Comparison of ENCODE assay signal across 8 cellular contexts in genomic region chr22:30206964-30207363, GRCh38. TPM values are rescaled to one million over a fixed set of nuclear protein-coding genes. Genes with fewer than 3 reads are reported as not detected.
DNase-seq lines count a peak whose midpoint lies in the region; ATAC-seq, FAIRE-seq and TF ChIP-seq lines count a peak whose summit lies in the region.

No MANE protein-coding gene starts in this region.

- ATAC-seq in A549 (peak; percentile 59 to 65), GM19452 (IDR thresholded peaks at IDR 0.05; ENCODE audit: unreplicated experiment) (no peak), GM18867 (IDR thresholded peaks at IDR 0.05; ENCODE audit: unreplicated experiment) (no peak)

- peak in 1 of 2 experiments; percentile 52; a peak in 4 of 5 replicates for TF ChIP-seq RAD21 in A549 (conservative IDR thresholded peaks at IDR 0.05 in 1 of 2, IDR thresholded peaks at IDR 0.05 in 1 of 2)

- TF ChIP-seq CTCF in A549 (IDR thresholded peaks at IDR 0.05), result no peak
- no peak for TF ChIP-seq CTCF in coronary artery (IDR thresholded peaks at IDR 0.05)

- WGBS in A549 (ENCODE audit: missing lambda C conversion rate), result 4% methylated on average over 13 of the region's 14 CpGs

- DNase-seq in A549 (ENCODE audit: low read depth in 1 of 2, low spot score in 1 of 2), result peak; percentile 80 to 97
- peak; percentile 91 for DNase-seq in HS-27A (ENCODE audit: low read depth)
- no peak for DNase-seq in coronary artery (ENCODE audit: low spot score)
- DNase-seq in myocyte (ENCODE audit: low read depth), result peak; percentile 100
- no peak for DNase-seq in stimulated activated CD4-positive, alpha-beta T cell treated with anti-CD3 and anti-CD28 coated beads, Interleukin-4, amount 100 ng/mL, for 24 hours
- DNase-seq in activated CD4-positive, alpha-beta T cell treated with anti-CD3 and anti-CD28 coated beads, Interleukin-2, amount 50 U/mL, for 1 hour, result no peak

- TF ChIP-seq EP300 in A549 (IDR thresholded peaks at IDR 0.05), result peak; percentile 94 to 98; a peak in 4 of 5 replicates

- H3K9me3 ChIP-seq in A549, result peaks cover 8% of the 10 kb centered on the region; the same call in 2 of the 3 replicates

- H3K27ac ChIP-seq in A549 (peak overlapping the region; percentile 95 to 100), coronary artery (peak overlapping the region; percentile 12 to 76)

- POLR2A ChIA-PET in A549 (lab: Yijun Ruan, JAX), result interaction anchor here (5.2 kb wide), 1 partner anchor 11 kb away, joined by 47 read pairs; no protein-coding TSS in a partner anchor

- peak; percentile 63 for FAIRE-seq in A549 (lab: Jason Lieb, UNC)

- H3K4me2 ChIP-seq in A549, result peak overlapping the region; percentile 69

- TF ChIP-seq POLR2A in A549 (IDR thresholded peaks at IDR 0.05; ENCODE audit: low read length), result no peak

- H3K4me3 ChIP-seq in A549 (no peak overlapping the region), coronary artery (no peak overlapping the region)

- H3K4me1 ChIP-seq in A549, result peaks cover 78% of the 10 kb centered on the region

- CTCF ChIA-PET in A549 (lab: Yijun Ruan, JAX), result interaction anchor here (1.0 to 2.8 kb wide), 5 partner anchors 29 to 118 kb away, joined by 3 to 8 read pairs (median 3); no protein-coding TSS in a partner anchor

TF ChIP-seq in A549, 52 proteins besides CTCF, POLR2A, EP300 and RAD21:
- TF ChIP-seq PHF8 (IDR thresholded peaks at IDR 0.05; ENCODE audit: borderline replicate concordance, low read depth), result no peak
- no peak for TF ChIP-seq KDM5A (IDR thresholded peaks at IDR 0.05)
- peak; percentile 72; the same call in 1 of the 2 replicates for TF ChIP-seq E2F6 (IDR thresholded peaks at IDR 0.05; ENCODE audit: borderline replicate concordance, low read depth)
- TF ChIP-seq HMGXB4 (CRISPR knock-in tag; IDR thresholded peaks at IDR 0.05; ENCODE audit: borderline replicate concordance), result no peak
- peak; percentile 81 for TF ChIP-seq FOSL2 (IDR thresholded peaks at IDR 0.05)
- peak; percentile 96 for TF ChIP-seq FOSL2 (CRISPR knock-in tag; IDR thresholded peaks at IDR 0.05)
- TF ChIP-seq GATA3 (IDR thresholded peaks at IDR 0.05; ENCODE audit: borderline replicate concordance), result peak; percentile 99
- no peak for TF ChIP-seq BHLHE40 (IDR thresholded peaks at IDR 0.05; ENCODE audit: low read depth, low read length)
- peak; percentile 82 for TF ChIP-seq HOXB13 (CRISPR knock-in tag; IDR thresholded peaks at IDR 0.05; ENCODE audit: low read depth)
- peak; percentile 95 for TF ChIP-seq MAX (IDR thresholded peaks at IDR 0.05)
- peak; percentile 77 for TF ChIP-seq FOXS1 (CRISPR knock-in tag; IDR thresholded peaks at IDR 0.05)
- peak; percentile 84 to 94; a peak in 4 of 5 replicates for TF ChIP-seq JUN (IDR thresholded peaks at IDR 0.05)
- peak; percentile 73; the same call in 1 of the 2 replicates for TF ChIP-seq HOXB5 (CRISPR knock-in tag; IDR thresholded peaks at IDR 0.05)
- TF ChIP-seq EHF (CRISPR knock-in tag; IDR thresholded peaks at IDR 0.05), result peak; percentile 86
- TF ChIP-seq ZSCAN20 (CRISPR knock-in tag; IDR thresholded peaks at IDR 0.05), result peak; percentile 79; the same call in 1 of the 2 replicates
- peak; percentile 89 for TF ChIP-seq PBX3 (IDR thresholded peaks at IDR 0.05)
- TF ChIP-seq JUNB (IDR thresholded peaks at IDR 0.05), result peak; percentile 89
- peak; percentile 28; the same call in 1 of the 3 replicates for TF ChIP-seq SMC3 (IDR thresholded peaks at IDR 0.05)
- peak; percentile 69 to 86 for TF ChIP-seq CEBPB (IDR thresholded peaks at IDR 0.05)
- TF ChIP-seq ATOH8 (CRISPR knock-in tag; IDR thresholded peaks at IDR 0.05; ENCODE audit: low read depth), result peak; percentile 81
- peak; percentile 85; the same call in 1 of the 2 replicates for TF ChIP-seq RARB (CRISPR knock-in tag; IDR thresholded peaks at IDR 0.05)
- peak; percentile 54; the same call in 1 of the 3 replicates for TF ChIP-seq BCL3 (IDR thresholded peaks at IDR 0.05)
TF ChIP-seq in A549: peak in this region for 17.

RNA-seq across cellular contexts. Expression of gene LIF, which starts 39.6 kb away (rescaled TPM):
- polyA plus RNA-seq in A549 (2011; rRNA removed), result 54.5 and 64.7 TPM in 2 replicates
- polyA plus RNA-seq in A549 (2012; cell fraction: cytosol; rRNA removed), result 53.0 and 70.6 TPM in 2 replicates
- polyA plus RNA-seq in A549 (2012; cell fraction: nucleus; rRNA removed), result 279 and 384 TPM in 2 replicates
- polyA plus RNA-seq in A549 (2017; fragmentation: RNase III; extraction: RNeasy Plus Mini Kit Qiagen cat#74134 plus additional on column Dnase treatment), result 40.7 to 49.3 TPM (median 44.3 TPM) in 3 replicates
- polyA minus RNA-seq in A549 (2011; rRNA and poly(A)+ RNA removed), result 62.7 and 126 TPM in 2 replicates
- total RNA-seq in myocyte, result 13.5 and 14.8 TPM in 2 replicates
- 151 TPM for polyA plus RNA-seq in myocyte (2012)

RNA-seq across cellular contexts. Expression of gene OSM, which starts 59.7 kb away (rescaled TPM):
- polyA plus RNA-seq in A549 (2011; rRNA removed) (not detected in 2 replicates), A549 (2017; fragmentation: RNase III; extraction: RNeasy Plus Mini Kit Qiagen cat#74134 plus additional on column Dnase treatment) (not detected in 3 replicates)
- 0.03 and 0.09 TPM in 2 replicates for polyA plus RNA-seq in A549 (2012; cell fraction: cytosol; rRNA removed)
- 0.47 and 0.49 TPM in 2 replicates for polyA plus RNA-seq in A549 (2012; cell fraction: nucleus; rRNA removed)
- not detected in 2 replicates for polyA minus RNA-seq in A549 (2011; rRNA and poly(A)+ RNA removed)
- not detected in 2 replicates for total RNA-seq in myocyte
- polyA plus RNA-seq in myocyte (2012), result 0.08 TPM

Comparison
In these comparisons a context has a peak if more than half of its experiments do, and no peak if none do; other contexts are left out.
1. ATAC-seq: peak in A549 (2 of 2); none in GM19452 (single experiment) and GM18867 (single experiment).
2. DNase-seq: peak in A549 (2 of 2), HS-27A (single experiment) and myocyte (single experiment); none in coronary artery (single experiment), stimulated activated CD4-positive, alpha-beta T cell treated with anti-CD3 and anti-CD28 coated beads, Interleukin-4, amount 100 ng/mL, for 24 hours (single experiment) and activated CD4-positive, alpha-beta T cell treated with anti-CD3 and anti-CD28 coated beads, Interleukin-2, amount 50 U/mL, for 1 hour (single experiment).